ENCODE assay signal across 7 cellular contexts in genomic region chr6:146770965-146771735, GRCh38.
DNase-seq lines count a peak whose midpoint lies in the region; ATAC-seq lines count a peak whose summit lies in the region.

No MANE protein-coding gene starts in this region.

- no peaks in the 10 kb centered on the region for H3K9me3 Mint-ChIP-seq in activated CD8-positive, alpha-beta T cell treated with anti-CD3 and anti-CD28 coated beads, Interleukin-2, amount 10 ng/mL, durations not matched to agents 7 days and 5 days (ENCODE audit: insufficient read depth)

- ATAC-seq in HG03460 (IDR thresholded peaks at IDR 0.05; ENCODE audit: unreplicated experiment), result peak; percentile 52
- ATAC-seq in activated CD8-positive, alpha-beta T cell treated with anti-CD3 and anti-CD28 coated beads, Interleukin-2, amount 10 ng/mL, durations not matched to agents 7 days and 5 days, result peak; percentile 87
- peak; percentile 88 for ATAC-seq in left ventricle myocardium superior

- H3K4me3 Mint-ChIP-seq in activated CD8-positive, alpha-beta T cell treated with anti-CD3 and anti-CD28 coated beads, Interleukin-2, amount 10 ng/mL, durations not matched to agents 7 days and 5 days, result peak overlapping the region; percentile 47

- intact Hi-C loops in left ventricle myocardium superior (cut with micrococcal nuclease), result no loop called here

- CTCF ChIA-PET in activated CD8-positive, alpha-beta T cell treated with anti-CD3 and anti-CD28 coated beads, Interleukin-2, amount 10 ng/mL, durations not matched to agents 7 days and 5 days (lab: Charles Lee), result interaction anchor here (1.4 kb wide), 1 partner anchor 14 kb away, joined by 3 read pairs; no protein-coding TSS in a partner anchor

- no peaks in the 10 kb centered on the region for H3K36me3 Mint-ChIP-seq in activated CD8-positive, alpha-beta T cell treated with anti-CD3 and anti-CD28 coated beads, Interleukin-2, amount 10 ng/mL, durations not matched to agents 7 days and 5 days (ENCODE audit: low read depth)

- POLR2A ChIA-PET in activated CD8-positive, alpha-beta T cell treated with anti-CD3 and anti-CD28 coated beads, Interleukin-2, amount 10 ng/mL, durations not matched to agents 7 days and 5 days (lab: Charles Lee), result no interaction called here

- peaks cover 22% of the 10 kb centered on the region for H3K4me1 Mint-ChIP-seq in activated CD8-positive, alpha-beta T cell treated with anti-CD3 and anti-CD28 coated beads, Interleukin-2, amount 10 ng/mL, durations not matched to agents 7 days and 5 days (ENCODE audit: low read depth)

- H3K27me3 Mint-ChIP-seq in activated CD8-positive, alpha-beta T cell treated with anti-CD3 and anti-CD28 coated beads, Interleukin-2, amount 10 ng/mL, durations not matched to agents 7 days and 5 days (ENCODE audit: low read depth), result peaks cover 1% of the 10 kb centered on the region

- peak overlapping the region; percentile 60 for H3K27ac Mint-ChIP-seq in activated CD8-positive, alpha-beta T cell treated with anti-CD3 and anti-CD28 coated beads, Interleukin-2, amount 10 ng/mL, durations not matched to agents 7 days and 5 days

- peak; percentile 70 for DNase-seq in activated CD8-positive, alpha-beta T cell treated with anti-CD3 and anti-CD28 coated beads, Interleukin-2, amount 10 ng/mL, durations not matched to agents 7 days and 5 days
- DNase-seq in left ventricle myocardium superior, result peak; percentile 56
- peak; percentile 1 for DNase-seq in stimulated activated naive CD4-positive, alpha-beta T cell treated with Interleukin-2 at 50 U/mL for 16 hours (lab: John Stamatoyannopoulos, UW)
- no peak for DNase-seq in NCI-H526 treated with DMSO at 0.1 percent for 48 hours (lab: John Stamatoyannopoulos, UW)
- DNase-seq in COLO668 (lab: John Stamatoyannopoulos, UW; ENCODE audit: unreplicated experiment), result no peak
- no peak for DNase-seq in GM19238 (ENCODE audit: insufficient read length, low spot score)

Comparison
In these comparisons a context has a peak if more than half of its experiments do, and no peak if none do; other contexts are left out.
1. DNase-seq: peak in activated CD8-positive, alpha-beta T cell treated with anti-CD3 and anti-CD28 coated beads, Interleukin-2, amount 10 ng/mL, durations not matched to agents 7 days and 5 days (single experiment), left ventricle myocardium superior (single experiment) and stimulated activated naive CD4-positive, alpha-beta T cell treated with Interleukin-2 at 50 U/mL for 16 hours (single experiment); none in NCI-H526 treated with DMSO at 0.1 percent for 48 hours (single experiment), COLO668 (single experiment) and GM19238 (single experiment).
2. Peak in every context shown above with its lines, with median percentiles within 50 percentile points of each other: ATAC-seq.